In the genomic region with DNA sequence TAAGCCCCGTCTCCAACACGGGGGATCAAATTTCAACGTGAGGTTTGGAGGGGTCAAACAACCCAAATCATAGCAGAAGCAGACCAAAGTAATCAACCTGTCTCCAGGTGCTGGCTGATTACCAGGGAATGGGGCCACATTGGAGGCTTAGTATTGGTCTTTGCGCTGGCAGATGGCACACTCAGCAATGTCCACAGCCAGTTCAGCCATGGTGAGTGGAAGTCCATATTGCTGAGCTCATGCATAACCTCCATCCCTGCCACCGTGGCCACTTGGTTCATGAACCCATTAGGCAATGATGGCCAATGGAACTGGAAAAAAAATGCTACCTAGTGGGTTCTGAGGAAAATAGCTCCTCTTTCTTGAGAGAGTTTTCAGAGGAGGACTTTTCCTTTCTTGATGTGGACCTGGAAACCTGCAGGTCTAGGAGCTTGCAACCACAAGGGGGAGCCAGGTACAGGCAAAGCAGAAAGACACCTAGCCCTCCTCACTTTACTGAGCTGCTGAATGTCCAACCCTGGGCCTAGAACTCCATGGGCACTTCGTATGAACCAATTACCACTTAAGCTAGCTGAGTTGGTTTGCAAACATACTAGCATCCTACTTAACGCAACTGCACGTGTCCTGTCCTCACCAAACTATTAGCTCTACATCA, we compare ENCODE assay signal across 9 cellular contexts.
DNase-seq lines count a peak whose midpoint lies in the region; ATAC-seq, FAIRE-seq and TF ChIP-seq lines count a peak whose summit lies in the region.
"Had no signal": no experiment of that assay in that cellular context is flagged by ENCODE, and none has a peak within 500 bp of the region (broad histone marks: within the 10 kb centered on the region; RNA-seq: fewer than 3 reads in every experiment).

No MANE protein-coding gene starts in this region.

- TF ChIP-seq CTCF in Panc1 (IDR thresholded peaks at IDR 0.05) = peak; percentile 53

- H3K27ac ChIP-seq in Panc1 (ENCODE audit: low read length) = no peak overlapping the region
- H3K27ac ChIP-seq: vagina had no signal

- H3K4me1 ChIP-seq in Panc1 (ENCODE audit: control insufficient read depth, insufficient read depth, low read length) = no peaks in the 10 kb centered on the region
- H3K4me1 ChIP-seq: vagina had no signal

- POLR2A ChIA-PET in Panc1 (lab: Charles Lee) = interaction anchor here (0.9 kb wide), 1 partner anchor 249 kb away, joined by 7 read pairs; no protein-coding TSS in a partner anchor

- H3K36me3 ChIP-seq in Panc1 (ENCODE audit: control insufficient read depth, insufficient read depth, low read length) = no peaks in the 10 kb centered on the region
- H3K36me3 ChIP-seq: vagina had no signal

- CTCF ChIA-PET in Panc1 (lab: Charles Lee) = interaction anchor here (1.0 to 1.1 kb wide), 3 partner anchors 247 to 444 kb away, joined by 3 to 4 read pairs (median 4); no protein-coding TSS in a partner anchor

- DNase-seq in AG08396 (ENCODE audit: low spot score) = peak; percentile 28
- DNase-seq in GM18507 (ENCODE audit: extremely low spot score, insufficient read length, low read depth) = peak; percentile 23
- peak; percentile 18 for DNase-seq in Panc1 (ENCODE audit: low read depth, low spot score)
- peak; percentile 85 for DNase-seq in activated effector memory CD4-positive, alpha-beta T cell treated with anti-CD3 and anti-CD28 coated beads, Interleukin-2, amount 50 U/mL, for 16 hours
- peak; percentile 67 for DNase-seq in left cardiac atrium
- DNase-seq in stimulated activated CD4-positive, alpha-beta T cell treated with anti-CD3 and anti-CD28 coated beads, Interleukin-15, amount 100 ng/mL, for 48 hours (ENCODE audit: low read depth in 2 of 2) = peak; percentile 25 to 61

- in situ Hi-C loops in Panc1 (cut with HindIII; ENCODE audit: low pct_unique_long_range_greater_than_20kb, low sequenced_read_pairs) = no loop called here

- no TSS peak for BruUV-seq in Panc1 (replicated peaks; lab: Mats Ljungman, UMichigan)

- no peaks in the 10 kb centered on the region for H3K9me3 ChIP-seq in Panc1 (ENCODE audit: control insufficient read depth, insufficient read depth, low read depth, low read length)
- H3K9me3 ChIP-seq: vagina had no signal

- H3K27me3 ChIP-seq in Panc1 (ENCODE audit: control insufficient read depth, insufficient read depth, low read length) = no peaks in the 10 kb centered on the region
- H3K27me3 ChIP-seq: vagina had no signal

- ATAC-seq in HG03066 (IDR thresholded peaks at IDR 0.05; ENCODE audit: low read depth, unreplicated experiment) (peak; percentile 66), Panc1 (no peak), left cardiac atrium (peak; percentile 57 to 64), GM21447 (IDR thresholded peaks at IDR 0.05; ENCODE audit: unreplicated experiment) (no peak)

- H3K4me3 ChIP-seq in Panc1 (ENCODE audit: low read depth in 2 of 2, low read length in 2 of 2) = no peak overlapping the region
- H3K4me3 ChIP-seq: vagina had no signal

- FAIRE-seq in GM18507 (lab: Jason Lieb, UNC) = peak; percentile 83

- intact Hi-C loops in Panc1 (cut with micrococcal nuclease; ENCODE audit: unreplicated experiment) (loop anchor here (1.0 kb wide), 1 partner anchor 249 kb away; no protein-coding TSS in a partner anchor), left cardiac atrium (cut with DNase I) (loop anchor here in 1 of 2 donors (2.0 kb wide), 1 partner anchor 249 kb away; no protein-coding TSS in a partner anchor)

Comparison
In these comparisons a context has a peak if more than half of its experiments do, and no peak if none do; other contexts are left out.
1. DNase-seq: peak in every context shown above with its lines; median percentile 85 in activated effector memory CD4-positive, alpha-beta T cell treated with anti-CD3 and anti-CD28 coated beads, Interleukin-2, amount 50 U/mL, for 16 hours; 67 in left cardiac atrium; 43 in stimulated activated CD4-positive, alpha-beta T cell treated with anti-CD3 and anti-CD28 coated beads, Interleukin-15, amount 100 ng/mL, for 48 hours; 28 in AG08396; 23 in GM18507; 18 in Panc1.
2. ATAC-seq: peak in HG03066 (single experiment) and left cardiac atrium (2 of 2); none in Panc1 (single experiment) and GM21447 (single experiment).